In the genomic region with DNA sequence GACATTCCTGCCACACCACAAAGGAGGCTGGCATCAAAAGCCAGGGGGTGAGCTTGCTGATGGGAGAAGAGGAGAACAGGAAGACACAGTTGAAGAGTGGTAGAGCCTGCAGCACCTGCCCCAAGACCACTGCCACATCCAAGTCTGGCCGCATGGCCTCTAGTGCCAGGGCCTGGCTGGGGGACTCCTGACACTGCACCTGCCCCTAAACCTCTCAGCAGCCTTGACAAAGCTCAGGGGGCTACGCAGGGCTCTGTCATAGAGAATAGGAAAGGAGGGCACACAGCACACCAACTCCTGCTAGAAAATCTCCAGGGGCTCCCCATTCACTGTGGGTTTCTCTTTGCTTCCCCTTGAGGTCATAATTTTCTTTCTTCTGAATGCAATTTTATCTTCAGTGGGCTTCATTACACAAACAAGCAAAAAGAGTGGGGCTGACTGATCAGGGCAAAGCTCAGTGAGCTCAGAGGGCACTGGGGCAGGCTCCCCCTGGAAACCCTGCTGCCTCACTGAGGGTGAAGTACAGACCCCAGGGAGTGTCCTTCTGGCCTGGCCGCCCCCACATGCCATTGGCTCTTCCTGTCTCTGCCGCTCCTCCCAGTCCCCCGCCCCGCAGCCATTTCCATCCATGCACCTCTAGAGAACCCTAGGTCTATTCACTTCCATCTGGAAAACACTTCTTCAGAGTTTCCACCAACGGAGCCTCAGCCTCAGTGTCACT, we compare ENCODE assay signal across 10 cellular contexts. TPM values are rescaled to one million over a fixed set of nuclear protein-coding genes. Genes with fewer than 3 reads are reported as not detected.
DNase-seq lines count a peak whose midpoint lies in the region; ATAC-seq, FAIRE-seq and TF ChIP-seq lines count a peak whose summit lies in the region.
"Had no signal": no experiment of that assay in that cellular context is flagged by ENCODE, and none has a peak within 500 bp of the region (broad histone marks: within the 10 kb centered on the region; RNA-seq: fewer than 3 reads in every experiment).

No MANE protein-coding gene starts in this region.

- H3K9me3 Mint-ChIP-seq in GM23338 = no peaks in the 10 kb centered on the region
- H3K9me3 Mint-ChIP-seq in activated CD8-positive, alpha-beta T cell treated with anti-CD3 and anti-CD28 coated beads, Interleukin-2, amount 10 ng/mL, durations not matched to agents 7 days and 5 days (ENCODE audit: insufficient read depth) = no peaks in the 10 kb centered on the region
- H3K9me3 Mint-ChIP-seq in naive thymus-derived CD8-positive, alpha-beta T cell = no peaks in the 10 kb centered on the region

- H3K4me2 ChIP-seq in DOHH2 (ENCODE audit: low read length) (peak overlapping the region; percentile 99), GM23338 (no peak overlapping the region)

- no peaks in the 10 kb centered on the region for H3K9me3 ChIP-seq in DOHH2 (ENCODE audit: control insufficient read depth, insufficient read depth, low read length)

- peak; percentile 14 for ATAC-seq in GM23338
- ATAC-seq in activated CD8-positive, alpha-beta T cell treated with anti-CD3 and anti-CD28 coated beads, Interleukin-2, amount 10 ng/mL, durations not matched to agents 7 days and 5 days = no peak
- ATAC-seq in naive thymus-derived CD8-positive, alpha-beta T cell = no peak
- no peak for ATAC-seq in GM19328 (IDR thresholded peaks at IDR 0.05; ENCODE audit: unreplicated experiment)

- TF ChIP-seq CTCF in DOHH2 (IDR thresholded peaks at IDR 0.05; ENCODE audit: low read depth, low read length, poor library complexity, severe bottlenecking) (peak; percentile 19), GM23338 (conservative IDR thresholded peaks at IDR 0.05; ENCODE audit: low read depth in 2 of 2) (no peak)

- no peak for DNase-seq in GM23338 (ENCODE audit: low spot score)
- no peak for DNase-seq in activated CD8-positive, alpha-beta T cell treated with anti-CD3 and anti-CD28 coated beads, Interleukin-2, amount 10 ng/mL, durations not matched to agents 7 days and 5 days
- DNase-seq in naive thymus-derived CD8-positive, alpha-beta T cell = peak in 1 of 10 donors; percentile 6
- no peak for DNase-seq in NCI-H446 treated with DMSO at 0.1 percent for 48 hours (lab: John Stamatoyannopoulos, UW)
- DNase-seq in NCI-H82 treated with DMSO at 0.1 percent for 48 hours (lab: John Stamatoyannopoulos, UW; ENCODE audit: unreplicated experiment) = no peak
- DNase-seq in frontal cortex (ENCODE audit: low spot score in 2 of 2) = no peak
- DNase-seq: cerebellar nuclear complex, NCI-H1930 had no signal

- peaks cover 27% of the 10 kb centered on the region for H3F3A ChIP-seq in DOHH2 (ENCODE audit: control insufficient read depth, insufficient read depth)
- H3F3A ChIP-seq in GM23338 (replicated peaks; ENCODE audit: low read depth) = no peaks in the 10 kb centered on the region

- H3K79me2 ChIP-seq in DOHH2 (ENCODE audit: control insufficient read depth, low read length) (peaks cover 84% of the 10 kb centered on the region), GM23338 (replicated peaks; ENCODE audit: insufficient read depth) (peaks cover 92% of the 10 kb centered on the region)

- H3K4me3 Mint-ChIP-seq in GM23338 = no peak overlapping the region
- H3K4me3 Mint-ChIP-seq in activated CD8-positive, alpha-beta T cell treated with anti-CD3 and anti-CD28 coated beads, Interleukin-2, amount 10 ng/mL, durations not matched to agents 7 days and 5 days = peak overlapping the region; percentile 48
- H3K4me3 Mint-ChIP-seq in naive thymus-derived CD8-positive, alpha-beta T cell = peak overlapping the region in 9 of 10 donors; percentile 52 to 85 (median 79)

- no peaks in the 10 kb centered on the region for H3K36me3 Mint-ChIP-seq in GM23338 (ENCODE audit: low read depth)
- peaks cover 21% of the 10 kb centered on the region for H3K36me3 Mint-ChIP-seq in activated CD8-positive, alpha-beta T cell treated with anti-CD3 and anti-CD28 coated beads, Interleukin-2, amount 10 ng/mL, durations not matched to agents 7 days and 5 days (ENCODE audit: low read depth)
- H3K36me3 Mint-ChIP-seq in naive thymus-derived CD8-positive, alpha-beta T cell = peaks cover 0 to 2% (median 1%) of the 10 kb centered on the region in 3 donors

- H4K20me1 ChIP-seq in DOHH2 (ENCODE audit: control insufficient read depth, insufficient read depth, low read depth, low read length) = 0 out of 2 replicates have a peak, but pooled peaks cover 4% of the 10 kb centered on the region
- peaks cover 6% of the 10 kb centered on the region for H4K20me1 ChIP-seq in GM23338 (replicated peaks; ENCODE audit: insufficient read depth)

- H3K27me3 Mint-ChIP-seq in GM23338 (ENCODE audit: insufficient read depth, low read depth, poor library complexity) = peaks cover 7% of the 10 kb centered on the region
- H3K27me3 Mint-ChIP-seq in activated CD8-positive, alpha-beta T cell treated with anti-CD3 and anti-CD28 coated beads, Interleukin-2, amount 10 ng/mL, durations not matched to agents 7 days and 5 days (ENCODE audit: low read depth) = no peaks in the 10 kb centered on the region
- H3K27me3 Mint-ChIP-seq in naive thymus-derived CD8-positive, alpha-beta T cell = no peaks in the 10 kb centered on the region

- no peaks in the 10 kb centered on the region for H3K9me2 ChIP-seq in DOHH2 (replicated peaks; ENCODE audit: control insufficient read depth, low read length)
- H3K9me2 ChIP-seq in GM23338 (ENCODE audit: insufficient read depth) = no peaks in the 10 kb centered on the region

- H3K27me3 ChIP-seq in DOHH2 (ENCODE audit: control insufficient read depth, low read length) (no peaks in the 10 kb centered on the region), GM23338 (ENCODE audit: insufficient read depth) (no peaks in the 10 kb centered on the region)

- POLR2A ChIA-PET in activated CD8-positive, alpha-beta T cell treated with anti-CD3 and anti-CD28 coated beads, Interleukin-2, amount 10 ng/mL, durations not matched to agents 7 days and 5 days (lab: Charles Lee) = interaction anchor here (1.2 to 4.5 kb wide), 7 partner anchors 10 to 226 kb away, joined by 4 to 83 read pairs (median 10); a partner anchor contains a TSS
- POLR2A ChIA-PET in naive thymus-derived CD8-positive, alpha-beta T cell (lab: Charles Lee) = interaction anchor here (0.6 to 1.1 kb wide), 3 partner anchors 66 to 118 kb away, joined by 3 to 7 read pairs (median 3); no protein-coding TSS in a partner anchor

- H3K4me3 ChIP-seq in DOHH2 (ENCODE audit: low read length) (peak overlapping the region; percentile 58), GM23338 (no peak overlapping the region)

- H3K36me3 ChIP-seq in DOHH2 (ENCODE audit: control insufficient read depth, low read length) (peaks cover 18% of the 10 kb centered on the region), GM23338 (ENCODE audit: insufficient read depth) (no peaks in the 10 kb centered on the region)

- H3K4me1 Mint-ChIP-seq in GM23338 = peaks cover 80% of the 10 kb centered on the region
- H3K4me1 Mint-ChIP-seq in activated CD8-positive, alpha-beta T cell treated with anti-CD3 and anti-CD28 coated beads, Interleukin-2, amount 10 ng/mL, durations not matched to agents 7 days and 5 days (ENCODE audit: low read depth) = peaks cover 78% of the 10 kb centered on the region
- H3K4me1 Mint-ChIP-seq in naive thymus-derived CD8-positive, alpha-beta T cell = peaks cover 63 to 92% (median 87%) of the 10 kb centered on the region in 4 donors

- H3K27ac ChIP-seq in DOHH2 (ENCODE audit: low read depth, low read length) (peak overlapping the region; percentile 99), GM23338 (ENCODE audit: low read depth) (no peak overlapping the region)

- no peak overlapping the region for H3K27ac Mint-ChIP-seq in GM23338
- H3K27ac Mint-ChIP-seq in activated CD8-positive, alpha-beta T cell treated with anti-CD3 and anti-CD28 coated beads, Interleukin-2, amount 10 ng/mL, durations not matched to agents 7 days and 5 days = peak overlapping the region; percentile 86
- H3K27ac Mint-ChIP-seq in naive thymus-derived CD8-positive, alpha-beta T cell = peak overlapping the region; percentile 29 to 98 (median 81)

- CTCF ChIA-PET in activated CD8-positive, alpha-beta T cell treated with anti-CD3 and anti-CD28 coated beads, Interleukin-2, amount 10 ng/mL, durations not matched to agents 7 days and 5 days (lab: Charles Lee) = interaction anchor here (0.6 to 3.6 kb wide), 17 partner anchors 9 to 516 kb away, joined by 3 to 29 read pairs (median 4); a partner anchor contains a TSS

- FAIRE-seq in frontal cortex (lab: Jason Lieb, UNC) = no peak

- no peak overlapping the region for H2AFZ ChIP-seq in GM23338

- peaks cover 93% of the 10 kb centered on the region for H3K4me1 ChIP-seq in DOHH2 (ENCODE audit: control insufficient read depth, low read length)
- peaks cover 50% of the 10 kb centered on the region for H3K4me1 ChIP-seq in GM23338 (ENCODE audit: insufficient read depth)

TF ChIP-seq in GM23338, 12 proteins besides CTCF, POLR2A, EP300 and RAD21:
- TF ChIP-seq NANOG (IDR thresholded peaks at IDR 0.05; ENCODE audit: borderline replicate concordance) = no peak

RNA-seq across cellular contexts. Expression of a gene that starts 37.2 kb away (rescaled TPM):
- 71.0 and 73.7 TPM in 2 replicates for total RNA-seq in GM23338 (2014; rRNA removed; shearing (Covaris generic))
- 26.2 and 28.2 TPM in 2 replicates for polyA plus RNA-seq in GM23338 (2016; fragmentation: Nextera tagmentation; extraction: Ambion mirVana)
- 10 to 100 TPM; 44.5 to 45.3 TPM for total RNA-seq in activated CD8-positive, alpha-beta T cell treated with anti-CD3 and anti-CD28 coated beads, Interleukin-2, amount 10 ng/mL, durations not matched to agents 7 days and 5 days
- 10 to 100 TPM; 47.0 to 48.9 TPM for total RNA-seq in naive thymus-derived CD8-positive, alpha-beta T cell
- 10 to 100 TPM; 19.5 to 31.5 (median 20.9) TPM for polyA plus RNA-seq in naive thymus-derived CD8-positive, alpha-beta T cell
- total RNA-seq in frontal cortex = 83.6 TPM
